In the genomic region with DNA sequence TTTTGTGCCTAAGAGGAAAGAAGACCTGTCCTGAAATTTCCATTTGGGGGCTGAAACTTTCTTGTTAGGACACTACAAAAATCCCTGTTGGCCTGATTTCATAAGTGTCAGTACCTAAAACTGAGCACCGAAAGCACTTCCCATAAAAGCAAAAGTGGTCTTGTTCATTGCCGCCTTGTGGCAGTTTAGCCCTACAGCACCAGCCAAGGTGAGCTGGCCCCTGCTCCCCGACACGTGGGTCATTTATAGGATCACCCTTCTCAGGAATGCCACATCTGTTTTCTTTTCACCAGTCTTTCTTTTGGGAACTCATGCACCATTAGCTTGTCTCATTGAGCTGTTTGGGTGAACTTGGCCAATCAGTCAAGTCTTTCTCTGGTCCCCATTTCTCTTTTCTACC, we compare ENCODE assay signal across 2 cellular contexts.
TF ChIP-seq lines count a peak whose summit lies in the region.

No MANE protein-coding gene starts in this region.

TF ChIP-seq in SK-N-SH, 30 proteins besides CTCF, POLR2A, EP300 and RAD21 (continued from another document):
- TF ChIP-seq TEAD4 (IDR thresholded peaks at IDR 0.05; ENCODE audit: borderline replicate concordance, insufficient read depth) (no peak), TCF12 (IDR thresholded peaks at IDR 0.05) (no peak), POLR2AphosphoS5 (IDR thresholded peaks at IDR 0.05; ENCODE audit: low read depth, low read length) (no peak), CHD2 (IDR thresholded peaks at IDR 0.05; ENCODE audit: low read length, partially characterized antibody) (no peak)
- TF ChIP-seq, protein P1, sequence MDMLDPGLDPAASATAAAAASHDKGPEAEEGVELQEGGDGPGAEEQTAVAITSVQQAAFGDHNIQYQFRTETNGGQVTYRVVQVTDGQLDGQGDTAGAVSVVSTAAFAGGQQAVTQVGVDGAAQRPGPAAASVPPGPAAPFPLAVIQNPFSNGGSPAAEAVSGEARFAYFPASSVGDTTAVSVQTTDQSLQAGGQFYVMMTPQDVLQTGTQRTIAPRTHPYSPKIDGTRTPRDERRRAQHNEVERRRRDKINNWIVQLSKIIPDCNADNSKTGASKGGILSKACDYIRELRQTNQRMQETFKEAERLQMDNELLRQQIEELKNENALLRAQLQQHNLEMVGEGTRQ (IDR thresholded peaks at IDR 0.05; ENCODE audit: borderline replicate concordance, low read depth, low read length): no peak
- TF ChIP-seq, protein P2, sequence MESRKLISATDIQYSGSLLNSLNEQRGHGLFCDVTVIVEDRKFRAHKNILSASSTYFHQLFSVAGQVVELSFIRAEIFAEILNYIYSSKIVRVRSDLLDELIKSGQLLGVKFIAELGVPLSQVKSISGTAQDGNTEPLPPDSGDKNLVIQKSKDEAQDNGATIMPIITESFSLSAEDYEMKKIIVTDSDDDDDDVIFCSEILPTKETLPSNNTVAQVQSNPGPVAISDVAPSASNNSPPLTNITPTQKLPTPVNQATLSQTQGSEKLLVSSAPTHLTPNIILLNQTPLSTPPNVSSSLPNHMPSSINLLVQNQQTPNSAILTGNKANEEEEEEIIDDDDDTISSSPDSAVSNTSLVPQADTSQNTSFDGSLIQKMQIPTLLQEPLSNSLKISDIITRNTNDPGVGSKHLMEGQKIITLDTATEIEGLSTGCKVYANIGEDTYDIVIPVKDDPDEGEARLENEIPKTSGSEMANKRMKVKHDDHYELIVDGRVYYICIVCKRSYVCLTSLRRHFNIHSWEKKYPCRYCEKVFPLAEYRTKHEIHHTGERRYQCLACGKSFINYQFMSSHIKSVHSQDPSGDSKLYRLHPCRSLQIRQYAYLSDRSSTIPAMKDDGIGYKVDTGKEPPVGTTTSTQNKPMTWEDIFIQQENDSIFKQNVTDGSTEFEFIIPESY (IDR thresholded peaks at IDR 0.05; ENCODE audit: borderline replicate concordance, low read depth): no peak
- TF ChIP-seq, protein P3, sequence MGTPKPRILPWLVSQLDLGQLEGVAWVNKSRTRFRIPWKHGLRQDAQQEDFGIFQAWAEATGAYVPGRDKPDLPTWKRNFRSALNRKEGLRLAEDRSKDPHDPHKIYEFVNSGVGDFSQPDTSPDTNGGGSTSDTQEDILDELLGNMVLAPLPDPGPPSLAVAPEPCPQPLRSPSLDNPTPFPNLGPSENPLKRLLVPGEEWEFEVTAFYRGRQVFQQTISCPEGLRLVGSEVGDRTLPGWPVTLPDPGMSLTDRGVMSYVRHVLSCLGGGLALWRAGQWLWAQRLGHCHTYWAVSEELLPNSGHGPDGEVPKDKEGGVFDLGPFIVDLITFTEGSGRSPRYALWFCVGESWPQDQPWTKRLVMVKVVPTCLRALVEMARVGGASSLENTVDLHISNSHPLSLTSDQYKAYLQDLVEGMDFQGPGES (IDR thresholded peaks at IDR 0.05; ENCODE audit: low read depth, low read length): no peak

TF ChIP-seq in SK-N-SH treated with all-trans-retinoic acid at 6 μM for 48 hours, 23 proteins besides CTCF, POLR2A, EP300 and RAD21 (continued from another document):
- TF ChIP-seq TOX (CRISPR knock-in tag; IDR thresholded peaks at IDR 0.05; ENCODE audit: borderline replicate concordance): no peak
- no peak for TF ChIP-seq CSDC2 (CRISPR knock-in tag; IDR thresholded peaks at IDR 0.05)
- TF ChIP-seq TCF4 (CRISPR knock-in tag; IDR thresholded peaks at IDR 0.05; ENCODE audit: borderline replicate concordance): no peak
- TF ChIP-seq ISL1 (CRISPR knock-in tag; IDR thresholded peaks at IDR 0.05): no peak
- TF ChIP-seq, protein P4, sequence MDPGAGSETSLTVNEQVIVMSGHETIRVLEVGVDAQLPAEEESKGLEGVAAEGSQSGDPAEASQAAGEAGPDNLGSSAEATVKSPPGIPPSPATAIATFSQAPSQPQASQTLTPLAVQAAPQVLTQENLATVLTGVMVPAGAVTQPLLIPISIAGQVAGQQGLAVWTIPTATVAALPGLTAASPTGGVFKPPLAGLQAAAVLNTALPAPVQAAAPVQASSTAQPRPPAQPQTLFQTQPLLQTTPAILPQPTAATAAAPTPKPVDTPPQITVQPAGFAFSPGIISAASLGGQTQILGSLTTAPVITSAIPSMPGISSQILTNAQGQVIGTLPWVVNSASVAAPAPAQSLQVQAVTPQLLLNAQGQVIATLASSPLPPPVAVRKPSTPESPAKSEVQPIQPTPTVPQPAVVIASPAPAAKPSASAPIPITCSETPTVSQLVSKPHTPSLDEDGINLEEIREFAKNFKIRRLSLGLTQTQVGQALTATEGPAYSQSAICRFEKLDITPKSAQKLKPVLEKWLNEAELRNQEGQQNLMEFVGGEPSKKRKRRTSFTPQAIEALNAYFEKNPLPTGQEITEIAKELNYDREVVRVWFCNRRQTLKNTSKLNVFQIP (CRISPR knock-in tag; IDR thresholded peaks at IDR 0.05; ENCODE audit: borderline replicate concordance, low read depth): no peak
- TF ChIP-seq BACH2 (CRISPR knock-in tag; IDR thresholded peaks at IDR 0.05; ENCODE audit: borderline replicate concordance): no peak
- no peak for TF ChIP-seq ARNTL (CRISPR knock-in tag; IDR thresholded peaks at IDR 0.05; ENCODE audit: borderline replicate concordance, low read depth)
- TF ChIP-seq OSR1 (CRISPR knock-in tag; IDR thresholded peaks at IDR 0.05): no peak
